1 cellular context compared by ENCODE assay signal in the genomic region with DNA sequence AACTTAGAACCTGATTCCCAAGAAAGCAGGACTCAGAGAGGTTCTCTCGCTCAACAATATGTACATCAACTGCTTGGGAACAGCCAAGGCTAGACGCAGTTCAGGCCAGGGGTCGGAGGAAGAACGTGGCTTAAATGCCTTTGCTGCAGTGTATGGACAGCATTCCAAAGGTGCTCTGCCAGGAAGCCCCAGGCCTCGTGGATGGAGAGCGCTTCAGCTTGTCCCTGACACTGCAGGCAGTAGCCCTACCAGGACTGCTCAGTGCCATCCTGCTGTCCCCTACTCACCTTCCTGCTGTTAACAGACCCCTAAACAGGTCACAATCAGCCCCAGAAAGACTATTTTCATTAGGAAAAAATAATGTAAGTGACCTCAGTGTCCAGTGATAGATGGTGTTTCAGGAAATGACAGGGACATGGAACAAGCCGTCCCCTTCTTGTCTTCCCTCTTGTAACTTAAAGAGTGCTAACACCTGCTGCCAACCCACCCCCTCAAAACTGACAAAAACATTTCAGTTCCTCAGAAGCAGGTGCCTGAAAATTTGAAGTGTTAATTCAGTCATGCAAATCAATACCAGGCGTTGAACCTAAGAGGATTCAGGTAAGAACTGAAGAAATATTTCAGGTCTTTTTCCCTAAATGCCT.
A peak's percentile ranks its signal among the peaks of the same experiment; 100 is the strongest.
TF ChIP-seq lines count a peak whose summit lies in the region.

No MANE protein-coding gene starts in this region.

TF ChIP-seq in HepG2, 621 proteins besides CTCF, POLR2A, EP300 and RAD21 (continued from another document):
- TF ChIP-seq, protein P1, sequence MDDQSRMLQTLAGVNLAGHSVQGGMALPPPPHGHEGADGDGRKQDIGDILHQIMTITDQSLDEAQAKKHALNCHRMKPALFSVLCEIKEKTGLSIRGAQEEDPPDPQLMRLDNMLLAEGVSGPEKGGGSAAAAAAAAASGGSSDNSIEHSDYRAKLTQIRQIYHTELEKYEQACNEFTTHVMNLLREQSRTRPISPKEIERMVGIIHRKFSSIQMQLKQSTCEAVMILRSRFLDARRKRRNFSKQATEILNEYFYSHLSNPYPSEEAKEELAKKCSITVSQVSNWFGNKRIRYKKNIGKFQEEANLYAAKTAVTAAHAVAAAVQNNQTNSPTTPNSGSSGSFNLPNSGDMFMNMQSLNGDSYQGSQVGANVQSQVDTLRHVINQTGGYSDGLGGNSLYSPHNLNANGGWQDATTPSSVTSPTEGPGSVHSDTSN (CRISPR knock-in tag; IDR thresholded peaks at IDR 0.05; ENCODE audit: borderline replicate concordance) = no peak
- TF ChIP-seq, protein P2, sequence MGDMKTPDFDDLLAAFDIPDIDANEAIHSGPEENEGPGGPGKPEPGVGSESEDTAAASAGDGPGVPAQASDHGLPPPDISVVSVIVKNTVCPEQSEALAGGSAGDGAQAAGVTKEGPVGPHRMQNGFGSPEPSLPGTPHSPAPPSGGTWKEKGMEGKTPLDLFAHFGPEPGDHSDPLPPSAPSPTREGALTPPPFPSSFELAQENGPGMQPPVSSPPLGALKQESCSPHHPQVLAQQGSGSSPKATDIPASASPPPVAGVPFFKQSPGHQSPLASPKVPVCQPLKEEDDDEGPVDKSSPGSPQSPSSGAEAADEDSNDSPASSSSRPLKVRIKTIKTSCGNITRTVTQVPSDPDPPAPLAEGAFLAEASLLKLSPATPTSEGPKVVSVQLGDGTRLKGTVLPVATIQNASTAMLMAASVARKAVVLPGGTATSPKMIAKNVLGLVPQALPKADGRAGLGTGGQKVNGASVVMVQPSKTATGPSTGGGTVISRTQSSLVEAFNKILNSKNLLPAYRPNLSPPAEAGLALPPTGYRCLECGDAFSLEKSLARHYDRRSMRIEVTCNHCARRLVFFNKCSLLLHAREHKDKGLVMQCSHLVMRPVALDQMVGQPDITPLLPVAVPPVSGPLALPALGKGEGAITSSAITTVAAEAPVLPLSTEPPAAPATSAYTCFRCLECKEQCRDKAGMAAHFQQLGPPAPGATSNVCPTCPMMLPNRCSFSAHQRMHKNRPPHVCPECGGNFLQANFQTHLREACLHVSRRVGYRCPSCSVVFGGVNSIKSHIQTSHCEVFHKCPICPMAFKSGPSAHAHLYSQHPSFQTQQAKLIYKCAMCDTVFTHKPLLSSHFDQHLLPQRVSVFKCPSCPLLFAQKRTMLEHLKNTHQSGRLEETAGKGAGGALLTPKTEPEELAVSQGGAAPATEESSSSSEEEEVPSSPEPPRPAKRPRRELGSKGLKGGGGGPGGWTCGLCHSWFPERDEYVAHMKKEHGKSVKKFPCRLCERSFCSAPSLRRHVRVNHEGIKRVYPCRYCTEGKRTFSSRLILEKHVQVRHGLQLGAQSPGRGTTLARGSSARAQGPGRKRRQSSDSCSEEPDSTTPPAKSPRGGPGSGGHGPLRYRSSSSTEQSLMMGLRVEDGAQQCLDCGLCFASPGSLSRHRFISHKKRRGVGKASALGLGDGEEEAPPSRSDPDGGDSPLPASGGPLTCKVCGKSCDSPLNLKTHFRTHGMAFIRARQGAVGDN (CRISPR knock-in tag; IDR thresholded peaks at IDR 0.05) = peak; percentile 86
- TF ChIP-seq ZNF281 (CRISPR knock-in tag; IDR thresholded peaks at IDR 0.05; ENCODE audit: borderline replicate concordance) = no peak
- no peak for TF ChIP-seq ZFP36 (IDR thresholded peaks at IDR 0.05; ENCODE audit: borderline replicate concordance, low read depth, low read length, partially characterized antibody)
- TF ChIP-seq, protein P3, sequence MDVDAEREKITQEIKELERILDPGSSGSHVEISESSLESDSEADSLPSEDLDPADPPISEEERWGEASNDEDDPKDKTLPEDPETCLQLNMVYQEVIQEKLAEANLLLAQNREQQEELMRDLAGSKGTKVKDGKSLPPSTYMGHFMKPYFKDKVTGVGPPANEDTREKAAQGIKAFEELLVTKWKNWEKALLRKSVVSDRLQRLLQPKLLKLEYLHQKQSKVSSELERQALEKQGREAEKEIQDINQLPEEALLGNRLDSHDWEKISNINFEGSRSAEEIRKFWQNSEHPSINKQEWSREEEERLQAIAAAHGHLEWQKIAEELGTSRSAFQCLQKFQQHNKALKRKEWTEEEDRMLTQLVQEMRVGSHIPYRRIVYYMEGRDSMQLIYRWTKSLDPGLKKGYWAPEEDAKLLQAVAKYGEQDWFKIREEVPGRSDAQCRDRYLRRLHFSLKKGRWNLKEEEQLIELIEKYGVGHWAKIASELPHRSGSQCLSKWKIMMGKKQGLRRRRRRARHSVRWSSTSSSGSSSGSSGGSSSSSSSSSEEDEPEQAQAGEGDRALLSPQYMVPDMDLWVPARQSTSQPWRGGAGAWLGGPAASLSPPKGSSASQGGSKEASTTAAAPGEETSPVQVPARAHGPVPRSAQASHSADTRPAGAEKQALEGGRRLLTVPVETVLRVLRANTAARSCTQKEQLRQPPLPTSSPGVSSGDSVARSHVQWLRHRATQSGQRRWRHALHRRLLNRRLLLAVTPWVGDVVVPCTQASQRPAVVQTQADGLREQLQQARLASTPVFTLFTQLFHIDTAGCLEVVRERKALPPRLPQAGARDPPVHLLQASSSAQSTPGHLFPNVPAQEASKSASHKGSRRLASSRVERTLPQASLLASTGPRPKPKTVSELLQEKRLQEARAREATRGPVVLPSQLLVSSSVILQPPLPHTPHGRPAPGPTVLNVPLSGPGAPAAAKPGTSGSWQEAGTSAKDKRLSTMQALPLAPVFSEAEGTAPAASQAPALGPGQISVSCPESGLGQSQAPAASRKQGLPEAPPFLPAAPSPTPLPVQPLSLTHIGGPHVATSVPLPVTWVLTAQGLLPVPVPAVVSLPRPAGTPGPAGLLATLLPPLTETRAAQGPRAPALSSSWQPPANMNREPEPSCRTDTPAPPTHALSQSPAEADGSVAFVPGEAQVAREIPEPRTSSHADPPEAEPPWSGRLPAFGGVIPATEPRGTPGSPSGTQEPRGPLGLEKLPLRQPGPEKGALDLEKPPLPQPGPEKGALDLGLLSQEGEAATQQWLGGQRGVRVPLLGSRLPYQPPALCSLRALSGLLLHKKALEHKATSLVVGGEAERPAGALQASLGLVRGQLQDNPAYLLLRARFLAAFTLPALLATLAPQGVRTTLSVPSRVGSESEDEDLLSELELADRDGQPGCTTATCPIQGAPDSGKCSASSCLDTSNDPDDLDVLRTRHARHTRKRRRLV (CRISPR knock-in tag; IDR thresholded peaks at IDR 0.05) = no peak
- peak; percentile 44; the same call in 1 of the 2 replicates for TF ChIP-seq SALL1 (CRISPR knock-in tag; IDR thresholded peaks at IDR 0.05)
- no peak for TF ChIP-seq ZMYM2 (CRISPR knock-in tag; IDR thresholded peaks at IDR 0.05)
- TF ChIP-seq HNF1B (CRISPR knock-in tag; IDR thresholded peaks at IDR 0.05) = no peak
- peak; percentile 76; the same call in 1 of the 2 replicates for TF ChIP-seq BRD4 (CRISPR knock-in tag; IDR thresholded peaks at IDR 0.05)
- TF ChIP-seq ZHX1 (CRISPR knock-in tag; IDR thresholded peaks at IDR 0.05; ENCODE audit: low read depth) = no peak
- TF ChIP-seq, protein P4, sequence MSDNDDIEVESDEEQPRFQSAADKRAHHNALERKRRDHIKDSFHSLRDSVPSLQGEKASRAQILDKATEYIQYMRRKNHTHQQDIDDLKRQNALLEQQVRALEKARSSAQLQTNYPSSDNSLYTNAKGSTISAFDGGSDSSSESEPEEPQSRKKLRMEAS (IDR thresholded peaks at IDR 0.05) = peak; percentile 65; the same call in 1 of the 2 replicates
- 0 out of 2 replicates have a peak, but pooled peaks have one; percentile 49 for TF ChIP-seq SMAD1 (CRISPR knock-in tag; IDR thresholded peaks at IDR 0.05; ENCODE audit: borderline replicate concordance, low read depth)
- TF ChIP-seq HOXA3 (CRISPR knock-in tag; IDR thresholded peaks at IDR 0.05) = peak; percentile 28; the same call in 1 of the 2 replicates
- TF ChIP-seq PHF20 (CRISPR knock-in tag; IDR thresholded peaks at IDR 0.05) = no peak
- TF ChIP-seq ZNF737 (CRISPR knock-in tag; IDR thresholded peaks at IDR 0.05; ENCODE audit: borderline replicate concordance) = no peak; the same call in 1 of the 2 replicates
- no peak for TF ChIP-seq ZNF784 (CRISPR knock-in tag; IDR thresholded peaks at IDR 0.05; ENCODE audit: borderline replicate concordance)
- no peak for TF ChIP-seq HOXA9 (CRISPR knock-in tag; IDR thresholded peaks at IDR 0.05; ENCODE audit: borderline replicate concordance)
- TF ChIP-seq, protein P5, sequence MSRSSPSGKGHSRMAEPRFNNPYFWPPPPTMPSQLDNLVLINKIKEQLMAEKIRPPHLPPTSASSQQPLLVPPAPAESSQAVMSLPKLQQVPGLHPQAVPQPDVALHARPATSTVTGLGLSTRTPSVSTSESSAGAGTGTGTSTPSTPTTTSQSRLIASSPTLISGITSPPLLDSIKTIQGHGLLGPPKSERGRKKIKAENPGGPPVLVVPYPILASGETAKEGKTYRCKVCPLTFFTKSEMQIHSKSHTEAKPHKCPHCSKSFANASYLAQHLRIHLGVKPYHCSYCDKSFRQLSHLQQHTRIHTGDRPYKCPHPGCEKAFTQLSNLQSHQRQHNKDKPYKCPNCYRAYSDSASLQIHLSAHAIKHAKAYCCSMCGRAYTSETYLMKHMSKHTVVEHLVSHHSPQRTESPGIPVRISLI (CRISPR knock-in tag; IDR thresholded peaks at IDR 0.05; ENCODE audit: borderline replicate concordance) = no peak
- no peak for TF ChIP-seq ZNF235 (CRISPR knock-in tag; IDR thresholded peaks at IDR 0.05; ENCODE audit: borderline replicate concordance)
- 0 out of 2 replicates have a peak, but pooled peaks have one; percentile 25 for TF ChIP-seq PPARG (CRISPR knock-in tag; conservative IDR thresholded peaks at IDR 0.05)
TF ChIP-seq in HepG2: peak in this region for 19.
